In the genomic region with DNA sequence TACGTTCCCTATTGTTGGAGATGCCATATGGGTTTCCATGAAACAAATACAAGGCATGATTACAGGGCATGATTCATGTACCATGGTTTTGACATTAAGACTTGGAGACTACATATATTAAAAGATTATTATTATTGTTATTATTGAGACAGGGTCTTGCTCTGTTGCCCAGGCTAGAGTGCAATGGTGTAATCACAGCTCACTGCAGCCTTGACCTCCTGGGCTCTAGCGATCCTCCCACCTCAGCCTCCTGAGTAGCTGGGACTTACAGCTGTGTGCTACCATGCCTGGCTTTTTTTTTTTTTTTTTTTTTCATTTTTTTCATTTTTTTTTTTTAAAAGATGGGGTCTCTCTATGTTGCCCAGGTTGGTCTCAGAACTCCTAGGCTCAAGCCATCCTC, we compare ENCODE assay signal across 13 cellular contexts.
A peak's percentile ranks its signal among the peaks of the same experiment; 100 is the strongest.
DNase-seq lines count a peak whose midpoint lies in the region; ATAC-seq, FAIRE-seq and TF ChIP-seq lines count a peak whose summit lies in the region.
"Had no signal": no experiment of that assay in that cellular context is flagged by ENCODE, and none has a peak within 500 bp of the region (broad histone marks: within the 10 kb centered on the region; RNA-seq: fewer than 3 reads in every experiment).

No MANE protein-coding gene starts in this region.

- POLR2A ChIA-PET in HepG2 (lab: Yijun Ruan, JAX) (interaction anchor here (2.9 kb wide), 1 partner anchor 96 kb away, joined by 16 read pairs; no protein-coding TSS in a partner anchor), K562 (lab: Yijun Ruan, JAX) (interaction anchor here (0.9 to 1.3 kb wide), 2 partner anchors 15 to 246 kb away, joined by 3 to 5 read pairs; no protein-coding TSS in a partner anchor)

- H3K27ac ChIP-seq in HepG2 (ENCODE audit: extremely low read length, insufficient read depth, low read length) (no peak overlapping the region), right lobe of liver (no peak overlapping the region), K562 (ENCODE audit: extremely low read depth, low read depth, low read length) (no peak overlapping the region), stomach (no peak overlapping the region)
- 0 out of 22 replicates have a peak overlapping the region, but pooled peaks of 1 of the 11 experiments have one; percentile 11 for H3K27ac ChIP-seq in BLaER1 treated with 17β-estradiol and CSF1 and Interleukin-3, amounts not matched to agents 10 nM and 100 nM

- no peak for DNase-seq in HepG2 (ENCODE audit: low spot score)
- DNase-seq in right lobe of liver = no peak
- no peak for DNase-seq in K562 (ENCODE audit: extremely low read depth in 1 of 4, low spot score in 3 of 4)
- DNase-seq in stomach = no peak
- no peak for DNase-seq in NCI-H2196 (lab: John Stamatoyannopoulos, UW; ENCODE audit: unreplicated experiment)
- DNase-seq: 8988T, BE2C, C1 segment of cervical spinal cord, DMS 273 treated with DMSO at 0.1 percent for 48 hours, DMS153, DND-41 had no signal

- ATAC-seq in HepG2 (no peak), right lobe of liver (no peak), K562 (no peak)
- ATAC-seq: GM12878 had no signal

- FAIRE-seq in HepG2 (lab: Jason Lieb, UNC) = no peak
- no peak for FAIRE-seq in K562 (lab: Jason Lieb, UNC)
- FAIRE-seq: GM12878 had no signal

- H2AFZ ChIP-seq in HepG2 (ENCODE audit: low read length) (no peak overlapping the region), K562 (ENCODE audit: low read depth, low read length) (no peak overlapping the region)

- CTCF ChIA-PET in HepG2 (lab: Yijun Ruan, JAX; ENCODE audit: low intra/inter-chr PET ratio, low total read pairs) (interaction anchor here (0.7 to 2.4 kb wide), 2 partner anchors 87 to 95 kb away, joined by 4 to 16 read pairs; no protein-coding TSS in a partner anchor), K562 (lab: Yijun Ruan, JAX; ENCODE audit: low intra/inter-chr PET ratio) (interaction anchor here (0.7 to 3.1 kb wide), 3 partner anchors 22 to 218 kb away, joined by 3 to 19 read pairs (median 4); no protein-coding TSS in a partner anchor)

- intact Hi-C loops in HepG2 (cut with micrococcal nuclease; ENCODE audit: unreplicated experiment) (loop anchor here (1.0 kb wide), 1 partner anchor 96 kb away; no protein-coding TSS in a partner anchor), right lobe of liver (cut with DNase I) (loop anchor here in 1 of 2 donors (10.0 kb wide), 1 partner anchor 84 kb away; no protein-coding TSS in a partner anchor), K562 (cut with micrococcal nuclease) (loop anchor here (1.0 to 5.0 kb wide), 3 partner anchors 138 to 217 kb away; a partner anchor contains a TSS), stomach (cut with DNase I; ENCODE audit: low total_unique reads) (loop anchor here (5.0 kb wide), 1 partner anchor 218 kb away; no protein-coding TSS in a partner anchor)

- in situ Hi-C loops in HepG2 (cut with HindIII; ENCODE audit: extremely low pct_ligation_motif_present, low pct_unique_long_range_greater_than_20kb) (loop anchor here (5.0 to 10.0 kb wide), 2 partner anchors 97 to 216 kb away; a partner anchor contains a TSS), K562 (cut with MboI) (no loop called here)

- H3K27me3 ChIP-seq in HepG2 (ENCODE audit: control insufficient read depth in 1 of 2, insufficient read depth in 2 of 2, low read length in 2 of 2) = no peaks in the 10 kb centered on the region
- H3K27me3 ChIP-seq in right lobe of liver = no peaks in the 10 kb centered on the region
- H3K27me3 ChIP-seq in BLaER1 treated with 17β-estradiol and CSF1 and Interleukin-3, amounts not matched to agents 10 nM and 100 nM = no peaks in the 10 kb centered on the region; a peak in 1 of 22 replicates
- no peaks in the 10 kb centered on the region for H3K27me3 ChIP-seq in K562 (ENCODE audit: control insufficient read depth in 2 of 2, insufficient read depth in 2 of 2, low read length in 2 of 2)
- no peaks in the 10 kb centered on the region for H3K27me3 ChIP-seq in stomach
- H3K27me3 ChIP-seq: BE2C had no signal

- H3K9me3 ChIP-seq in HepG2 (ENCODE audit: low read length) (no peaks in the 10 kb centered on the region), right lobe of liver (no peaks in the 10 kb centered on the region), K562 (replicated peaks; ENCODE audit: control insufficient read depth, insufficient read depth, low read depth, low read length) (no peaks in the 10 kb centered on the region), stomach (no peaks in the 10 kb centered on the region)
- peaks cover 0 to 7% (median 0%) of the 10 kb centered on the region in 11 experiments; a peak in 3 of 22 replicates for H3K9me3 ChIP-seq in BLaER1 treated with 17β-estradiol and CSF1 and Interleukin-3, amounts not matched to agents 10 nM and 100 nM (replicated peaks in 1 of 11)
- H3K9me3 ChIP-seq: BE2C had no signal

- 98% methylated on average over 2 of the region's 2 CpGs for WGBS in HepG2 (ENCODE audit: low lambda C conversion rate)
- WGBS in right lobe of liver (ENCODE audit: insufficient coverage, low coverage, low lambda C conversion rate, missing lambda C conversion rate) = 94% methylated on average over 2 of the region's 2 CpGs
- 59% methylated on average over 2 of the region's 2 CpGs for WGBS in K562 (ENCODE audit: insufficient coverage, low coverage, missing lambda C conversion rate)
- WGBS in stomach, 5 donors = 85 to 100% (median 98%) methylated on average over 2 of the region's 2 CpGs

- no peak for TF ChIP-seq POLR2A in HepG2 (IDR thresholded peaks at IDR 0.05; ENCODE audit: insufficient read depth in 1 of 2, low read depth in 2 of 2, low read length in 2 of 2)
- TF ChIP-seq POLR2A in right lobe of liver (IDR thresholded peaks at IDR 0.05) = no peak
- no peak for TF ChIP-seq POLR2A in K562 (conservative IDR thresholded peaks at IDR 0.05)
- TF ChIP-seq POLR2A in stomach (IDR thresholded peaks at IDR 0.05) = no peak

- H3K4me2 ChIP-seq in HepG2 (ENCODE audit: low read depth, low read length) (no peak overlapping the region), K562 (ENCODE audit: insufficient read depth, low read length) (no peak overlapping the region)
- H3K4me2 ChIP-seq in BLaER1 treated with 17β-estradiol and CSF1 and Interleukin-3, amounts not matched to agents 10 nM and 100 nM = peak overlapping the region in 6 of 11 experiments; percentile 40 to 71 (median 62); a peak in 6 of 22 replicates

- no peak overlapping the region for H3K9ac ChIP-seq in HepG2 (ENCODE audit: insufficient read depth, low read depth, low read length)
- no peak overlapping the region for H3K9ac ChIP-seq in BLaER1 treated with 17β-estradiol and CSF1 and Interleukin-3, amounts not matched to agents 10 nM and 100 nM
- H3K9ac ChIP-seq in K562 (ENCODE audit: insufficient read depth in 1 of 2, low read depth in 2 of 2, low read length in 2 of 2) = no peak overlapping the region

- H3K9me1 ChIP-seq in K562 (ENCODE audit: control insufficient read depth, insufficient read depth, low read length) = no peaks in the 10 kb centered on the region

- H3K36me3 ChIP-seq in HepG2 (replicated peaks in 1 of 2; ENCODE audit: control insufficient read depth in 1 of 2, insufficient read depth in 2 of 2, low read length in 2 of 2) = no peaks in the 10 kb centered on the region
- H3K36me3 ChIP-seq in right lobe of liver = peaks cover 0 to 4% (median 1%) of the 10 kb centered on the region in 4 donors
- H3K36me3 ChIP-seq in BLaER1 treated with 17β-estradiol and CSF1 and Interleukin-3, amounts not matched to agents 10 nM and 100 nM = no peaks in the 10 kb centered on the region
- H3K36me3 ChIP-seq in K562 (ENCODE audit: control insufficient read depth, insufficient read depth, low read length) = no peaks in the 10 kb centered on the region
- no peaks in the 10 kb centered on the region for H3K36me3 ChIP-seq in stomach
- H3K36me3 ChIP-seq: BE2C had no signal

- BruUV-seq in HepG2 (replicated peaks; lab: Mats Ljungman, UMichigan) (no TSS peak), K562 (replicated peaks; lab: Mats Ljungman, UMichigan) (no TSS peak)

- peaks cover 57% of the 10 kb centered on the region for H3K4me1 ChIP-seq in HepG2 (ENCODE audit: insufficient read depth, low read length)
- H3K4me1 ChIP-seq in right lobe of liver = peaks cover 0 to 22% (median 14%) of the 10 kb centered on the region in 4 donors
- H3K4me1 ChIP-seq in BLaER1 treated with 17β-estradiol and CSF1 and Interleukin-3, amounts not matched to agents 10 nM and 100 nM = peaks cover 22 to 35% (median 27%) of the 10 kb centered on the region in 10 experiments
- peaks cover 4 to 5% of the 10 kb centered on the region in 2 experiments; a peak in 2 of 5 replicates for H3K4me1 ChIP-seq in K562 (replicated peaks in 1 of 2; ENCODE audit: control insufficient read depth in 2 of 2, insufficient read depth in 2 of 2, low read length in 2 of 2)
- H3K4me1 ChIP-seq in stomach = peaks cover 0 to 33% (median 4%) of the 10 kb centered on the region in 4 donors
- H3K4me1 ChIP-seq: BE2C had no signal

- H3K4me3 ChIP-seq in HepG2 (replicated peaks in 1 of 3; ENCODE audit: insufficient read depth in 1 of 3, low read depth in 2 of 3, low read length in 3 of 3) (no peak overlapping the region), right lobe of liver (no peak overlapping the region), K562 (no peak overlapping the region), stomach (no peak overlapping the region)
- no peak overlapping the region; a peak in 1 of 20 replicates for H3K4me3 ChIP-seq in BLaER1 treated with 17β-estradiol and CSF1 and Interleukin-3, amounts not matched to agents 10 nM and 100 nM
- H3K4me3 ChIP-seq: GM12878 had no signal

- TF ChIP-seq RAD21 in HepG2 (CRISPR knock-in tag; IDR thresholded peaks at IDR 0.05) (no peak), K562 (CRISPR knock-in tag; conservative IDR thresholded peaks at IDR 0.05 in 1 of 2, IDR thresholded peaks at IDR 0.05 in 1 of 2) (no peak)

- no peak for TF ChIP-seq CTCF in HepG2 (CRISPR knock-in tag; IDR thresholded peaks at IDR 0.05)
- TF ChIP-seq CTCF in right lobe of liver (IDR thresholded peaks at IDR 0.05) = no peak
- no peak for TF ChIP-seq CTCF in K562 (IDR thresholded peaks at IDR 0.05 in 2 of 3, conservative IDR thresholded peaks at IDR 0.05 in 1 of 3; ENCODE audit: insufficient read depth in 2 of 3, low read depth in 1 of 3, low read length in 3 of 3)
- TF ChIP-seq CTCF in stomach (IDR thresholded peaks at IDR 0.05) = no peak

- H4K20me1 ChIP-seq in HepG2 (ENCODE audit: insufficient read depth, low read length) (no peaks in the 10 kb centered on the region), K562 (replicated peaks; ENCODE audit: control insufficient read depth, insufficient read depth, low read length) (no peaks in the 10 kb centered on the region)
- H4K20me1 ChIP-seq in BLaER1 treated with 17β-estradiol and CSF1 and Interleukin-3, amounts not matched to agents 10 nM and 100 nM = no peaks in the 10 kb centered on the region

- H3K79me2 ChIP-seq in HepG2 (ENCODE audit: insufficient read depth, low read length) (no peaks in the 10 kb centered on the region), K562 (ENCODE audit: control insufficient read depth, insufficient read depth, low read length) (no peaks in the 10 kb centered on the region)

- no peak for TF ChIP-seq EP300 in HepG2 (IDR thresholded peaks at IDR 0.05; ENCODE audit: low read depth in 2 of 2, low read length in 2 of 2)
- TF ChIP-seq EP300 in HepG2 (CRISPR knock-in tag; IDR thresholded peaks at IDR 0.05; ENCODE audit: borderline replicate concordance) = no peak
- TF ChIP-seq EP300 in K562 (IDR thresholded peaks at IDR 0.05; ENCODE audit: low read length) = no peak
- TF ChIP-seq EP300 in stomach (IDR thresholded peaks at IDR 0.05) = no peak

TF ChIP-seq in HepG2, 621 proteins besides CTCF, POLR2A, EP300 and RAD21 (continues in another document):
- TF ChIP-seq WIZ (CRISPR knock-in tag; IDR thresholded peaks at IDR 0.05) = no peak

Comparison
In these comparisons a context has a peak if more than half of its experiments do, and no peak if none do; other contexts are left out.
1. H3K4me2 ChIP-seq: peak in BLaER1 treated with 17β-estradiol and CSF1 and Interleukin-3, amounts not matched to agents 10 nM and 100 nM (6 of 11); none in HepG2 (single experiment) and K562 (single experiment).